28 cellular contexts compared by ENCODE assay signal in genomic region chr13:22698477-22698876, GRCh38.
"Had no signal": no experiment of that assay in that cellular context is flagged by ENCODE, and none has a peak within 500 bp of the region (broad histone marks: within the 10 kb centered on the region; RNA-seq: fewer than 3 reads in every experiment).

No MANE protein-coding gene starts in this region.

- FAIRE-seq: endometrium, endothelial cell of umbilical vein, frontal cortex had no signal

- H3K4me1 ChIP-seq: colonic mucosa, esophagus muscularis mucosa, esophagus squamous epithelium, foreskin keratinocyte, gastrocnemius medialis, gastroesophageal sphincter, heart left ventricle, heart right ventricle had no signal

- H3K27ac ChIP-seq: colonic mucosa, coronary artery, dorsolateral prefrontal cortex, epithelial cell of prostate, esophagus muscularis mucosa, esophagus squamous epithelium, foreskin keratinocyte, gastrocnemius medialis, gastroesophageal sphincter, heart left ventricle, heart right ventricle, hepatocyte had no signal

- H3K9me3 ChIP-seq: colonic mucosa, esophagus squamous epithelium, gastrocnemius medialis had no signal

- H3K79me2 ChIP-seq: hepatocyte had no signal

- H3K4me3 ChIP-seq: colonic mucosa, coronary artery, dorsolateral prefrontal cortex, esophagus muscularis mucosa, esophagus squamous epithelium, gastrocnemius medialis, gastroesophageal sphincter, heart left ventricle, heart right ventricle, hepatocyte had no signal

- DNase-seq: colonic mucosa; cortex of kidney; dermis blood vessel endothelial cell; dorsolateral prefrontal cortex; effector CD4-positive, alpha-beta T cell; effector CD8-positive, alpha-beta T cell; effector memory CD4-positive, alpha-beta T cell; effector memory CD8-positive, alpha-beta T cell; endodermal cell; erythroblast; esophagus squamous epithelium; foreskin fibroblast; foreskin keratinocyte; foreskin melanocyte; gastrocnemius medialis; glutamatergic neuron; head of caudate nucleus; heart left ventricle; heart right ventricle had no signal

- H3K36me3 ChIP-seq: colonic mucosa, esophagus muscularis mucosa, esophagus squamous epithelium, gastrocnemius medialis, gastroesophageal sphincter, heart left ventricle, heart right ventricle had no signal

- H2AFZ ChIP-seq: hepatocyte had no signal

- ATAC-seq: effector memory CD8-positive, alpha-beta T cell; esophagus mucosa; foreskin keratinocyte; gastrocnemius medialis; gastroesophageal sphincter; heart left ventricle; heart right ventricle had no signal

- H3K4me2 ChIP-seq: hepatocyte had no signal

- H3K27me3 ChIP-seq: colonic mucosa, esophagus muscularis mucosa, esophagus squamous epithelium, foreskin keratinocyte, gastrocnemius medialis, gastroesophageal sphincter, heart left ventricle, heart right ventricle, hepatocyte had no signal
